Comparison of ENCODE assay signal across 16 cellular contexts in the genomic region with DNA sequence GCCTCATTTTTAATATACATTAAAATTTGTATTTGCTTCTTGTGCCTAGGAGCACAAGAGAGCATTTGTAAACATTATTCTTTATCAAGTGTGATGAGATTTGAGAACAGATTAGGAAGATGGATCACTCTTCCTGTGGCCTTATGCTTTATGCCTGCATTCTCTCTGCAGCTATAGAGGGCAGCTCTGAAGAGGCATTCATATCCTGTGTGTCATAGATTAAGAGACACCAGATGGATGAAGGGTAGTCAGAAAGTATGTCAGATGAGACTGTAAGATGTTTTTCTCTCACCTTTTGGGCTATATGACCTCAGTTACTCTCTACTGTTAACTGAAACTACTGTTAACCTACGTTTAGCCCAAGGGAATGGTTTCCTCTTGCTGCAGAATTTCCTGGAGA.
DNase-seq lines count a peak whose midpoint lies in the region; ATAC-seq, FAIRE-seq and TF ChIP-seq lines count a peak whose summit lies in the region.
"Had no signal": no experiment of that assay in that cellular context is flagged by ENCODE, and none has a peak within 500 bp of the region (broad histone marks: within the 10 kb centered on the region; RNA-seq: fewer than 3 reads in every experiment).

No MANE protein-coding gene starts in this region.

- TF ChIP-seq POLR2A in GM12891 (IDR thresholded peaks at IDR 0.05; ENCODE audit: low read depth, low read length), result no peak

- no peaks in the 10 kb centered on the region for H3K27me3 ChIP-seq in RWPE2 (ENCODE audit: insufficient read depth, poor library complexity, severe bottlenecking)
- no peaks in the 10 kb centered on the region for H3K27me3 ChIP-seq in aorta (ENCODE audit: control insufficient read depth in 1 of 2, insufficient read depth in 2 of 2, low read length in 1 of 2)

- intact Hi-C loops in aorta (cut with DNase I), result no loop called here

- ATAC-seq in RWPE2 (ENCODE audit: low read depth) (peak; percentile 100), aorta (ENCODE audit: low FRiP score) (no peak), HG03565 (IDR thresholded peaks at IDR 0.05; ENCODE audit: unreplicated experiment) (no peak)

- peak overlapping the region; percentile 46 for H3K27ac ChIP-seq in RWPE2 (ENCODE audit: poor library complexity, severe bottlenecking)
- no peak overlapping the region for H3K27ac ChIP-seq in aorta (ENCODE audit: low read depth in 1 of 2, low read length in 2 of 2)
- H3K27ac ChIP-seq: SJCRH30, thoracic aorta, VCaP had no signal

- WGBS in aorta, 2 donors, result 38 to 40% methylated on average over 1 of the region's 1 CpG

- peaks cover 4% of the 10 kb centered on the region for H3K9me3 ChIP-seq in RWPE2 (ENCODE audit: severe bottlenecking)
- no peaks in the 10 kb centered on the region for H3K9me3 ChIP-seq in aorta (ENCODE audit: control insufficient read depth, low read length)
- H3K9me3 ChIP-seq: SJCRH30, thoracic aorta had no signal

- FAIRE-seq in GM12891 (lab: Jason Lieb, UNC), result no peak

- H3K4me1 ChIP-seq in RWPE2 (ENCODE audit: insufficient read depth, poor library complexity, severe bottlenecking), result peaks cover 18% of the 10 kb centered on the region
- no peaks in the 10 kb centered on the region for H3K4me1 ChIP-seq in aorta (ENCODE audit: control insufficient read depth in 1 of 2, insufficient read depth in 2 of 2, low read length in 2 of 2)
- H3K4me1 ChIP-seq: SJCRH30 had no signal

- TF ChIP-seq CTCF in RWPE2 (IDR thresholded peaks at IDR 0.05; ENCODE audit: poor library complexity, severe bottlenecking), result no peak
- no peak for TF ChIP-seq CTCF in fibroblast of villous mesenchyme (IDR thresholded peaks at IDR 0.05; ENCODE audit: insufficient read depth, low read depth, low read length)

- in situ Hi-C loops in ACHN (cut with HindIII; ENCODE audit: low pct_ligation_motif_present, low pct_unique_long_range_greater_than_20kb, low sequenced_read_pairs), result no loop called here

- H3K4me3 ChIP-seq in RWPE2 (ENCODE audit: severe bottlenecking) (no peak overlapping the region), fibroblast of villous mesenchyme (ENCODE audit: low read depth, low read length) (no peak overlapping the region), aorta (ENCODE audit: low read length in 2 of 2) (no peak overlapping the region)
- H3K4me3 ChIP-seq: SJCRH30, thoracic aorta had no signal

- H3K36me3 ChIP-seq in RWPE2 (ENCODE audit: low read depth) (no peaks in the 10 kb centered on the region), aorta (ENCODE audit: control insufficient read depth in 1 of 2, insufficient read depth in 2 of 2, low read length in 1 of 2) (no peaks in the 10 kb centered on the region)
- H3K36me3 ChIP-seq: SJCRH30, thoracic aorta had no signal

- DNase-seq in ACHN, result peak; percentile 4
- DNase-seq in HCEC 1CT, result peak; percentile 30
- DNase-seq in RWPE2 (ENCODE audit: low spot score), result no peak
- peak; percentile 18 for DNase-seq in fibroblast of villous mesenchyme (ENCODE audit: low read depth)
- DNase-seq in aorta, result no peak
- no peak for DNase-seq in T-helper 1 cell
- no peak for DNase-seq in GM12891 (ENCODE audit: insufficient read length, low spot score)
- DNase-seq: activated naive CD4-positive, alpha-beta T cell treated with anti-CD3 and anti-CD28 coated beads for 36 hours; AML-193; central memory CD4-positive, alpha-beta T cell; DMS79; endodermal cell; SJCRH30 had no signal

TF ChIP-seq in GM12891, 5 proteins besides CTCF, POLR2A, EP300 and RAD21:
- no peak for TF ChIP-seq PAX5 (IDR thresholded peaks at IDR 0.05; ENCODE audit: insufficient read depth, low read length, severe bottlenecking)
TF ChIP-seq in GM12891: peak in this region for 0.

Comparison
In these comparisons a context has a peak if more than half of its experiments do, and no peak if none do; other contexts are left out.
1. DNase-seq: peak in ACHN (single experiment), HCEC 1CT (single experiment) and fibroblast of villous mesenchyme (single experiment); none in RWPE2 (single experiment), aorta (0 of 2), T-helper 1 cell (0 of 5) and GM12891 (single experiment).